ENCODE assay signal across 14 cellular contexts in the genomic region with DNA sequence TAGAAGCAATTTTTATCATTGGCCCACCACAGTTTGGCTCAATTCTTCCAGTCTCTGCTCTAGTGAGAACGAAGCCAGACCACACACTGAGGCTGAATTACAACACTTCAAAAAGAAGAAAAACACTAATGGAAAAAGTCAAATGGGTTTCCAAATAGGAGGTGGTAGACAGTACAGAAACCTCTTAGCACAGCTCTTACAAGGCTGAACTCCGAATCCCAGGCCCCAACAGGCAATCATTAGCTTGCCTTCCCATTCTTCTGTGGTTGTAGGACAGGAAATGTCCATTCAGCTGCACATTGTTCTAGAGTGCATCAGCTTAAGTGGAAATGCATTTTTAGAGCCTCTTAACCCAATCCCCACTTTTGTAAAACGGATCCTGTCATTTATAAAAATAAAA.
A peak's percentile ranks its signal among the peaks of the same experiment; 100 is the strongest.
DNase-seq lines count a peak whose midpoint lies in the region; ATAC-seq and TF ChIP-seq lines count a peak whose summit lies in the region.
"Had no signal": no experiment of that assay in that cellular context is flagged by ENCODE, and none has a peak within 500 bp of the region (broad histone marks: within the 10 kb centered on the region; RNA-seq: fewer than 3 reads in every experiment).

No MANE protein-coding gene starts in this region.

- TF ChIP-seq POLR2A in adrenal gland (IDR thresholded peaks at IDR 0.05): no peak

- H3K36me3 ChIP-seq in aorta (ENCODE audit: control insufficient read depth in 1 of 2, insufficient read depth in 2 of 2, low read length in 1 of 2) (no peaks in the 10 kb centered on the region), adrenal gland (replicated peaks in 1 of 2) (no peaks in the 10 kb centered on the region)

- intact Hi-C loops in aorta (cut with DNase I) (no loop called here), adrenal gland (cut with DNase I) (no loop called here)

- H3K4me1 ChIP-seq in aorta (ENCODE audit: control insufficient read depth in 1 of 2, insufficient read depth in 2 of 2, low read length in 2 of 2) (peaks cover 0 to 3% of the 10 kb centered on the region in 2 donors), adrenal gland (replicated peaks in 1 of 2) (no peaks in the 10 kb centered on the region)

- no peaks in the 10 kb centered on the region for H3K9me3 Mint-ChIP-seq in chondrocyte (ENCODE audit: low read depth)

- H3K27me3 Mint-ChIP-seq in chondrocyte (ENCODE audit: low read depth): no peaks in the 10 kb centered on the region
- H3K27me3 Mint-ChIP-seq: naive B cell had no signal

- no peak overlapping the region for H3K4me3 Mint-ChIP-seq in chondrocyte (ENCODE audit: unreplicated experiment)
- H3K4me3 Mint-ChIP-seq: naive B cell had no signal

- 29 to 36% methylated on average over 3 of the region's 3 CpGs for WGBS in aorta, 2 donors
- WGBS in adrenal gland, 4 donors: 39 to 59% (median 48%) methylated on average over 3 of the region's 3 CpGs

- no peaks in the 10 kb centered on the region for H3K36me3 Mint-ChIP-seq in chondrocyte (ENCODE audit: low read depth)
- H3K36me3 Mint-ChIP-seq: naive B cell had no signal

- H3K4me3 ChIP-seq in aorta (ENCODE audit: low read length in 2 of 2) (no peak overlapping the region), adrenal gland (no peak overlapping the region)

- peak; percentile 16 for DNase-seq in NCI-H748 (lab: John Stamatoyannopoulos, UW; ENCODE audit: unreplicated experiment)
- no peak for DNase-seq in NCI-H748 treated with DMSO at 0.1 percent for 48 hours (lab: John Stamatoyannopoulos, UW)
- no peak for DNase-seq in chondrocyte (ENCODE audit: low spot score)
- peak; percentile 86 for DNase-seq in kidney tubule cell (ENCODE audit: low spot score)
- DNase-seq in aorta: peak in 1 of 2 donors; percentile 51
- DNase-seq in adrenal gland: no peak
- DNase-seq in KG1 (lab: John Stamatoyannopoulos, UW): no peak
- DNase-seq: activated CD8-positive, alpha-beta memory T cell treated with anti-CD3 and anti-CD28 coated beads, Interleukin-2, amount 50 U/mL, for 48 hours; GF-D8; naive B cell; stimulated activated naive CD4-positive, alpha-beta T cell; T-helper 9 cell had no signal

- H3K27ac ChIP-seq in aorta (ENCODE audit: low read depth in 1 of 2, low read length in 2 of 2) (no peak overlapping the region), adrenal gland (no peak overlapping the region)

- H3K4me1 Mint-ChIP-seq in chondrocyte (ENCODE audit: low read depth): peaks cover 19% of the 10 kb centered on the region
- H3K4me1 Mint-ChIP-seq: naive B cell had no signal

- peak overlapping the region; percentile 28 for H3K27ac Mint-ChIP-seq in chondrocyte (ENCODE audit: unreplicated experiment)
- H3K27ac Mint-ChIP-seq: naive B cell had no signal

- TF ChIP-seq CTCF in chondrocyte (IDR thresholded peaks at IDR 0.05) (no peak), adrenal gland (IDR thresholded peaks at IDR 0.05) (no peak)

- H3K9me3 ChIP-seq in aorta (ENCODE audit: control insufficient read depth, low read length) (no peaks in the 10 kb centered on the region), adrenal gland (replicated peaks in 1 of 3) (no peaks in the 10 kb centered on the region)

- ATAC-seq in aorta (ENCODE audit: low FRiP score) (peak; percentile 83), HG03039 (IDR thresholded peaks at IDR 0.05; ENCODE audit: unreplicated experiment) (no peak)
- ATAC-seq: HCT116 had no signal

- no peaks in the 10 kb centered on the region for H3K27me3 ChIP-seq in aorta (ENCODE audit: control insufficient read depth in 1 of 2, insufficient read depth in 2 of 2, low read length in 1 of 2)
- no peaks in the 10 kb centered on the region for H3K27me3 ChIP-seq in adrenal gland

Comparison
In these comparisons a context has a peak if more than half of its experiments do, and no peak if none do; other contexts are left out.
1. DNase-seq: peak in NCI-H748 (single experiment) and kidney tubule cell (single experiment); none in NCI-H748 treated with DMSO at 0.1 percent for 48 hours (single experiment), chondrocyte (single experiment), adrenal gland (0 of 7) and KG1 (single experiment).